Comparison of ENCODE assay signal across 18 cellular contexts in genomic region chr3:189908646-189909045, GRCh38.
DNase-seq lines count a peak whose midpoint lies in the region; ATAC-seq, FAIRE-seq and TF ChIP-seq lines count a peak whose summit lies in the region.
"Had no signal": no experiment of that assay in that cellular context is flagged by ENCODE, and none has a peak within 500 bp of the region (broad histone marks: within the 10 kb centered on the region; RNA-seq: fewer than 3 reads in every experiment).

No MANE protein-coding gene starts in this region.

- H3K9ac ChIP-seq in adipocyte (ENCODE audit: low read length) = no peak overlapping the region

- no peaks in the 10 kb centered on the region; the same call in none of the 2 replicates for H3K27me3 Mint-ChIP-seq in HFFc6 (ENCODE audit: insufficient read depth)

- no peak overlapping the region for H3K4me3 Mint-ChIP-seq in HFFc6
- H3K4me3 Mint-ChIP-seq: activated CD8-positive, alpha-beta T cell treated with anti-CD3 and anti-CD28 coated beads, Interleukin-2, amount 10 ng/mL, durations not matched to agents 7 days and 5 days had no signal

- no peak for TF ChIP-seq POLR2A in A549 (IDR thresholded peaks at IDR 0.05; ENCODE audit: low read length)
- no peak for TF ChIP-seq POLR2A in thyroid gland (IDR thresholded peaks at IDR 0.05)

- H3K27ac Mint-ChIP-seq in HFFc6 = peak overlapping the region; percentile 22; the same call in 1 of the 2 replicates
- H3K27ac Mint-ChIP-seq: activated CD8-positive, alpha-beta T cell treated with anti-CD3 and anti-CD28 coated beads, Interleukin-2, amount 10 ng/mL, durations not matched to agents 7 days and 5 days had no signal

- H3K4me3 ChIP-seq in A549 (no peak overlapping the region), adipocyte (ENCODE audit: low read length) (no peak overlapping the region), thyroid gland (replicated peaks in 1 of 3) (no peak overlapping the region)
- H3K4me3 ChIP-seq: colonic mucosa, gastrocnemius medialis, uterus had no signal

- TF ChIP-seq RAD21 in A549 (conservative IDR thresholded peaks at IDR 0.05 in 1 of 2, IDR thresholded peaks at IDR 0.05 in 1 of 2) = no peak

- no peaks in the 10 kb centered on the region for H3K36me3 Mint-ChIP-seq in HFFc6 (ENCODE audit: low read depth)

- CTCF ChIA-PET in A549 (lab: Yijun Ruan, JAX) = interaction anchor here (1.3 kb wide), 1 partner anchor 40 kb away, joined by 3 read pairs; no protein-coding TSS in a partner anchor

- DNase-seq in A549 (ENCODE audit: low read depth in 1 of 2, low spot score in 1 of 2) = peak in 1 of 2 experiments; percentile 43
- DNase-seq in HFFc6 = peak; percentile 4
- peak; percentile 39 for DNase-seq in adipocyte (ENCODE audit: low read depth)
- peak; percentile 81 for DNase-seq in glomerular endothelial cell (ENCODE audit: extremely low read depth, low read depth, low spot score)
- DNase-seq in effector CD8-positive, alpha-beta T cell (lab: John Stamatoyannopoulos, UW) = no peak
- DNase-seq in NOMO-1 treated with DMSO at 0.1 percent for 48 hours (lab: John Stamatoyannopoulos, UW; ENCODE audit: unreplicated experiment) = no peak
- no peak for DNase-seq in thyroid gland
- no peak for DNase-seq in KBM-7
- DNase-seq: activated CD8-positive, alpha-beta T cell treated with anti-CD3 and anti-CD28 coated beads, Interleukin-2, amount 10 ng/mL, durations not matched to agents 7 days and 5 days; activated naive CD4-positive, alpha-beta T cell; colonic mucosa; DND-41; gastrocnemius medialis; left ventricle myocardium superior; nucleus accumbens; T1000; uterus had no signal

- TF ChIP-seq EP300 in A549 (IDR thresholded peaks at IDR 0.05) = no peak

- H3K9me3 ChIP-seq in A549 (peaks cover 6% of the 10 kb centered on the region; the same call in 1 of the 3 replicates), adipocyte (ENCODE audit: control insufficient read depth, low read length) (no peaks in the 10 kb centered on the region), thyroid gland (no peaks in the 10 kb centered on the region)
- H3K9me3 ChIP-seq: colonic mucosa, gastrocnemius medialis, uterus had no signal

- H3K36me3 ChIP-seq in adipocyte (ENCODE audit: control insufficient read depth, insufficient read depth, low read length, severe bottlenecking) (no peaks in the 10 kb centered on the region), thyroid gland (no peaks in the 10 kb centered on the region)
- H3K36me3 ChIP-seq: colonic mucosa, gastrocnemius medialis, uterus had no signal

- H3K4me1 ChIP-seq in A549 (peaks cover 39% of the 10 kb centered on the region), adipocyte (ENCODE audit: control insufficient read depth, insufficient read depth, low read length) (peaks cover 6% of the 10 kb centered on the region), thyroid gland (no peaks in the 10 kb centered on the region)
- H3K4me1 ChIP-seq: colonic mucosa, uterus had no signal

- peak overlapping the region; percentile 32; the same call in 1 of the 3 replicates for H3K4me2 ChIP-seq in A549

- POLR2A ChIA-PET in A549 (lab: Yijun Ruan, JAX) = no interaction called here

- intact Hi-C loops in thyroid gland (cut with DNase I) = no loop called here

- TF ChIP-seq CTCF in A549 (IDR thresholded peaks at IDR 0.05) = no peak
- no peak for TF ChIP-seq CTCF in HFFc6 (IDR thresholded peaks at IDR 0.05)
- no peak for TF ChIP-seq CTCF in thyroid gland (IDR thresholded peaks at IDR 0.05)

- FAIRE-seq in A549 (lab: Jason Lieb, UNC) = no peak
- FAIRE-seq: GM18507 had no signal

- peaks cover 18% of the 10 kb centered on the region for H3K4me1 Mint-ChIP-seq in HFFc6 (ENCODE audit: low read depth)

- H3K27me3 ChIP-seq in adipocyte (replicated peaks; ENCODE audit: control insufficient read depth, insufficient read depth, low read length) = no peaks in the 10 kb centered on the region
- no peaks in the 10 kb centered on the region for H3K27me3 ChIP-seq in thyroid gland
- H3K27me3 ChIP-seq: colonic mucosa, gastrocnemius medialis, uterus had no signal

- peak in 1 of 2 experiments; percentile 73; a peak in 4 of 6 replicates for ATAC-seq in A549
- ATAC-seq: activated CD8-positive, alpha-beta T cell treated with anti-CD3 and anti-CD28 coated beads, Interleukin-2, amount 10 ng/mL, durations not matched to agents 7 days and 5 days; left ventricle myocardium superior had no signal

- in situ Hi-C loops in KBM-7 (cut with MboI; ENCODE audit: low pct_unique_long_range_greater_than_20kb, low sequenced_read_pairs) = no loop called here

- H3K27ac ChIP-seq in A549 (peak overlapping the region; percentile 56 to 76), thyroid gland (no peak overlapping the region)
- H3K27ac ChIP-seq: colonic mucosa, gastrocnemius medialis, uterus had no signal

- H3K9me3 Mint-ChIP-seq in HFFc6 = no peaks in the 10 kb centered on the region

TF ChIP-seq in A549, 52 proteins besides CTCF, POLR2A, EP300 and RAD21:
- no peak for TF ChIP-seq TFCP2L1 (CRISPR knock-in tag; IDR thresholded peaks at IDR 0.05)
TF ChIP-seq in A549: peak in this region for 0.

Comparison
In these comparisons a context has a peak if more than half of its experiments do, and no peak if none do; other contexts are left out.
1. DNase-seq: peak in HFFc6 (single experiment), adipocyte (single experiment) and glomerular endothelial cell (single experiment); none in effector CD8-positive, alpha-beta T cell (single experiment), NOMO-1 treated with DMSO at 0.1 percent for 48 hours (single experiment), thyroid gland (0 of 2) and KBM-7 (single experiment).
2. H3K27ac ChIP-seq: peak in A549 (2 of 2); none in thyroid gland (0 of 3).